10 cellular contexts compared by ENCODE assay signal in the genomic region with DNA sequence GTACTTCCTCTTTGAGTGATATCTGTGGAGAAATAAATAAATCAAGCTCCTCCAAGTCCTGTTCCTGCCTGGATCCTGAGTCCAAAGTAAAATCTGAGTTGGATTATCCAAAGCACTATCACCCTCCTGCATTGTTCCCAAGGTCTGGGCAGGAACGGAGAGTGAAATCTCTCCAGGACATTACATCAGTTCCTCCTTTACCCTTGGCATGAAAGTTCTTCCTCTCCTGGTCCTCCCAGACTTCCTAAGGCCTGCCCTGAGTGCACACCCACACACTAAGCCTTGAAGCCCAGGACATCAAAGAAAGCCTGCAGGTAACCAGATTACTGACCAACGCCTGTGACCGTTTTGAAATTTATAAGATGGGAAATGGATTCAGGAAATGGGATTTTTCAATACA.
A peak's percentile ranks its signal among the peaks of the same experiment; 100 is the strongest.
DNase-seq lines count a peak whose midpoint lies in the region; ATAC-seq and TF ChIP-seq lines count a peak whose summit lies in the region.
"Had no signal": no experiment of that assay in that cellular context is flagged by ENCODE, and none has a peak within 500 bp of the region (broad histone marks: within the 10 kb centered on the region; RNA-seq: fewer than 3 reads in every experiment).

No MANE protein-coding gene starts in this region.

- no peaks in the 10 kb centered on the region for H3K9me3 ChIP-seq in H9 (ENCODE audit: control insufficient read depth, low read depth, low read length)
- peaks cover 0 to 15% of the 10 kb centered on the region in 2 donors for H3K9me3 ChIP-seq in left lung

- H3K79me2 ChIP-seq in H9 (ENCODE audit: insufficient read depth, low read length), result 0 out of 2 replicates have a peak, but pooled peaks cover 2% of the 10 kb centered on the region

- H2BK12ac ChIP-seq in H9 (ENCODE audit: insufficient read length, low read depth, low read length), result no peak overlapping the region

- H3K79me1 ChIP-seq in H9 (ENCODE audit: insufficient read depth, low read depth, low read length, poor library complexity, severe bottlenecking), result no peaks in the 10 kb centered on the region

- no peak for TF ChIP-seq CTCF in H9 (conservative IDR thresholded peaks at IDR 0.05)
- no peak for TF ChIP-seq CTCF in brain (conservative IDR thresholded peaks at IDR 0.05)
- no peak for TF ChIP-seq CTCF in left lung (IDR thresholded peaks at IDR 0.05)

- no peaks in the 10 kb centered on the region for H3K23me2 ChIP-seq in H9 (ENCODE audit: insufficient read length, low read depth, low read length, poor library complexity, severe bottlenecking)

- peak overlapping the region; percentile 25; the same call in 1 of the 2 replicates for H2BK15ac ChIP-seq in H9 (ENCODE audit: low read depth, low read length)

- H3K27ac Mint-ChIP-seq in H9 (peak overlapping the region in 2 of 3 experiments; percentile 47 to 80; a peak in 5 of 7 replicates), brain (peak overlapping the region in 4 of 5 experiments; percentile 39 to 92 (median 89))

- H2BK120ac ChIP-seq in H9 (ENCODE audit: low read depth, low read length, poor library complexity, severe bottlenecking), result no peak overlapping the region

- no CpG with 5 or more reads among the region's 3 CpGs for WGBS in H9 (ENCODE audit: extremely low coverage, insufficient read length, low lambda C conversion rate)

- no peak overlapping the region for H2BK20ac ChIP-seq in H9 (ENCODE audit: low read depth, low read length, poor library complexity, severe bottlenecking)

- no peak overlapping the region for H4K5ac ChIP-seq in H9 (ENCODE audit: insufficient read length, low read depth, low read length)

- H3K27ac ChIP-seq in H9 (ENCODE audit: insufficient read length, low read depth, low read length) (no peak overlapping the region), left lung (peak overlapping the region; percentile 69), skin epidermis (peak overlapping the region in 18 of 21 experiments; percentile 11 to 85 (median 68))

- H3K14ac ChIP-seq in H9 (ENCODE audit: insufficient read depth, low read length), result no peak overlapping the region

- H2AFZ ChIP-seq in H9 (ENCODE audit: low read length), result no peak overlapping the region

- H3K4me3 ChIP-seq in left lung, result no peak overlapping the region
- no peak overlapping the region for H3K4me3 ChIP-seq in skin epidermis

- H3K27me3 Mint-ChIP-seq in H9 (ENCODE audit: low read depth) (no peaks in the 10 kb centered on the region), brain (peaks cover 2% of the 10 kb centered on the region)

- H4K91ac ChIP-seq in H9 (ENCODE audit: insufficient read length, low read depth, low read length), result no peak overlapping the region

- no peak overlapping the region for H3K4ac ChIP-seq in H9 (ENCODE audit: low read depth, low read length)

- peaks cover 8% of the 10 kb centered on the region; the same call in 1 of the 2 replicates for H3K4me1 ChIP-seq in H9 (ENCODE audit: insufficient read depth, low read length)
- H3K4me1 ChIP-seq in left lung, result peaks cover 11 to 40% of the 10 kb centered on the region in 2 donors

- peaks cover 0 to 28% of the 10 kb centered on the region in 2 donors for H3K36me3 ChIP-seq in left lung

- H4K20me1 ChIP-seq in H9 (ENCODE audit: control insufficient read depth, insufficient read depth, insufficient read length), result no peaks in the 10 kb centered on the region

- H2BK5ac ChIP-seq in H9 (ENCODE audit: insufficient read length, low read length), result no peak overlapping the region

- intact Hi-C loops in left lung (cut with DNase I), result no loop called here

- no peak overlapping the region for H3T11ph ChIP-seq in H9 (ENCODE audit: low read length)

- ATAC-seq in left lung (peak; percentile 53), GM21423 (IDR thresholded peaks at IDR 0.05; ENCODE audit: unreplicated experiment) (no peak), HG02840 (IDR thresholded peaks at IDR 0.05; ENCODE audit: low FRiP score, unreplicated experiment) (no peak)

- H3K9ac ChIP-seq in H9 (ENCODE audit: extremely low read depth, insufficient read length, low read length), result no peak overlapping the region

- H3K4me2 ChIP-seq in H9 (ENCODE audit: insufficient read depth, insufficient read length, low read length), result no peak overlapping the region

- peaks cover 23 to 36% (median 33%) of the 10 kb centered on the region in 3 experiments for H3K36me3 Mint-ChIP-seq in H9 (ENCODE audit: insufficient read depth in 1 of 3, low read depth in 3 of 3)
- H3K36me3 Mint-ChIP-seq in brain, result peaks cover 54% of the 10 kb centered on the region

- H3K4me1 Mint-ChIP-seq in H9 (peaks cover 23 to 41% of the 10 kb centered on the region in 2 experiments), brain (peaks cover 34% of the 10 kb centered on the region)

- no peak overlapping the region for H2AK5ac ChIP-seq in H9 (ENCODE audit: insufficient read length, low read length)

- no peak overlapping the region for H3K23ac ChIP-seq in H9 (ENCODE audit: insufficient read length, low read depth, low read length)

- H3K4me3 Mint-ChIP-seq in H9, result no peak overlapping the region
- no peak overlapping the region for H3K4me3 Mint-ChIP-seq in brain

- no peak overlapping the region for H3K56ac ChIP-seq in H9 (ENCODE audit: insufficient read length, low read depth, low read length)

- H4K8ac ChIP-seq in H9 (replicated peaks; ENCODE audit: insufficient read length, low read depth, low read length), result no peak overlapping the region

- no peaks in the 10 kb centered on the region for H3K27me3 ChIP-seq in H9 (ENCODE audit: insufficient read depth, low read length)
- H3K27me3 ChIP-seq in left lung, result no peaks in the 10 kb centered on the region

- DNase-seq in H9 (no peak), left lung (no peak), NCI-H345 treated with DMSO at 0.1 percent for 48 hours (lab: John Stamatoyannopoulos, UW; ENCODE audit: unreplicated experiment) (no peak), NCI-H1092 treated with DMSO at 0.1 percent for 48 hours (lab: John Stamatoyannopoulos, UW) (no peak)
- DNase-seq: NCI-H1930; stimulated activated CD4-positive, alpha-beta T cell treated with anti-CD3 and anti-CD28 coated beads, Interleukin-2, amount 100 ng/mL, for 48 hours had no signal

- H3K9me3 Mint-ChIP-seq in H9 (peaks cover 13 to 20% of the 10 kb centered on the region in 2 experiments), brain (peaks cover 20 to 35% (median 25%) of the 10 kb centered on the region in 5 experiments)

- no peak overlapping the region for H3K18ac ChIP-seq in H9 (ENCODE audit: insufficient read length, low read depth, low read length)
